Comparison of ENCODE assay signal across 27 cellular contexts in genomic region chr2:86617738-86618137, GRCh38. TPM values are rescaled to one million over a fixed set of nuclear protein-coding genes. Genes with fewer than 3 reads are reported as not detected.
A peak's percentile ranks its signal among the peaks of the same experiment; 100 is the strongest.
DNase-seq lines count a peak whose midpoint lies in the region; ATAC-seq, FAIRE-seq and TF ChIP-seq lines count a peak whose summit lies in the region.
"Had no signal": no experiment of that assay in that cellular context is flagged by ENCODE, and none has a peak within 500 bp of the region (broad histone marks: within the 10 kb centered on the region; RNA-seq: fewer than 3 reads in every experiment).

No MANE protein-coding gene starts in this region.

- H3K9ac ChIP-seq in GM12878 (ENCODE audit: control insufficient read depth, insufficient read depth, low read length): no peak overlapping the region
- H3K9ac ChIP-seq: GM23248 had no signal

- peaks cover 0 to 4% of the 10 kb centered on the region in 2 experiments; a peak in 1 of 4 replicates for H3K36me3 ChIP-seq in GM12878 (ENCODE audit: control insufficient read depth in 2 of 2, insufficient read depth in 2 of 2, low read length in 1 of 2)

- H4K20me1 ChIP-seq in GM12878 (ENCODE audit: control insufficient read depth, insufficient read depth): no peaks in the 10 kb centered on the region

- H3K4me1 ChIP-seq in GM12878 (ENCODE audit: control insufficient read depth, insufficient read depth, low read length): peaks cover 10% of the 10 kb centered on the region; the same call in 1 of the 2 replicates

- no peak for TF ChIP-seq RAD21 in GM12878 (IDR thresholded peaks at IDR 0.05; ENCODE audit: insufficient read depth, low read depth, low read length)

- intact Hi-C loops in activated CD4-positive, alpha-beta T cell treated with anti-CD3 and anti-CD28 coated beads, Interleukin-2, amount 10 ng/mL, durations not matched to agents 24 days and 14 days (cut with micrococcal nuclease): no loop called here
- intact Hi-C loops in GM12878 (cut with micrococcal nuclease; ENCODE audit: unreplicated experiment): no loop called here

- H3K27ac ChIP-seq in GM12878 (ENCODE audit: control insufficient read depth, insufficient read depth): no peak overlapping the region
- H3K27ac ChIP-seq: cardiac muscle cell, GM23248, spleen, tibial artery had no signal

- no peaks in the 10 kb centered on the region for H3K9me3 ChIP-seq in GM12878 (replicated peaks; ENCODE audit: control insufficient read depth, insufficient read depth, low read length)
- H3K9me3 ChIP-seq: spleen, tibial artery had no signal

- H3K4me3 Mint-ChIP-seq in activated CD4-positive, alpha-beta T cell treated with anti-CD3 and anti-CD28 coated beads, Interleukin-2, amount 10 ng/mL, durations not matched to agents 24 days and 14 days: no peak overlapping the region
- H3K4me3 Mint-ChIP-seq: activated naive CD4-positive, alpha-beta T cell treated with anti-CD3 and anti-CD28 coated beads, Interleukin-2, amount 50 U/mL, for 24 hours had no signal

- TF ChIP-seq CTCF in GM12878 (IDR thresholded peaks at IDR 0.05 in 2 of 3, conservative IDR thresholded peaks at IDR 0.05 in 1 of 3; ENCODE audit: control insufficient read depth in 2 of 3, extremely low read depth in 1 of 3, insufficient read depth in 1 of 3, low read depth in 3 of 3, low read length in 3 of 3): no peak

- H3K27ac Mint-ChIP-seq in activated CD4-positive, alpha-beta T cell treated with anti-CD3 and anti-CD28 coated beads, Interleukin-2, amount 10 ng/mL, durations not matched to agents 24 days and 14 days: no peak overlapping the region
- H3K27ac Mint-ChIP-seq: naive B cell had no signal

- peaks cover 37% of the 10 kb centered on the region for H3K79me2 ChIP-seq in GM12878 (ENCODE audit: control insufficient read depth, insufficient read depth, low read length)

- H3K36me3 Mint-ChIP-seq in activated CD4-positive, alpha-beta T cell treated with anti-CD3 and anti-CD28 coated beads, Interleukin-2, amount 10 ng/mL, durations not matched to agents 24 days and 14 days (ENCODE audit: low read depth): peaks cover 49% of the 10 kb centered on the region

- peak overlapping the region; percentile 28; the same call in 1 of the 2 replicates for H3K4me2 ChIP-seq in GM12878 (ENCODE audit: control insufficient read depth, insufficient read depth)

- CTCF ChIA-PET in GM12878 (lab: Yijun Ruan, JAX): no interaction called here

- SMC1A ChIA-PET in GM12878 (lab: Charles Lee; ENCODE audit: uncharacterized antibody, unreplicated experiment): no interaction called here

- H2AFZ ChIP-seq in GM12878 (ENCODE audit: control insufficient read depth, low read depth, low read length): no peak overlapping the region
- H2AFZ ChIP-seq: GM23248 had no signal

- ATAC-seq in GM21390 (IDR thresholded peaks at IDR 0.05; ENCODE audit: unreplicated experiment): peak; percentile 33
- ATAC-seq in HG02798 (IDR thresholded peaks at IDR 0.05; ENCODE audit: poor library complexity, unreplicated experiment): peak; percentile 62
- peak; percentile 52 for ATAC-seq in GM12878
- ATAC-seq: K562; stimulated activated naive CD8-positive, alpha-beta T cell treated with anti-CD3 and anti-CD28 coated beads, Interleukin-15, Interleukin-2, amounts not matched to agents 100 U/mL and 50 U/mL, for 24 hours had no signal

- in situ Hi-C loops in GM12878 (cut with MboI): no loop called here

- TF ChIP-seq POLR2A in GM12878 (IDR thresholded peaks at IDR 0.05; ENCODE audit: low read depth, low read length): no peak
- no peak for TF ChIP-seq POLR2A in GM12892 (IDR thresholded peaks at IDR 0.05; ENCODE audit: low read depth, low read length)

- H3K9me3 Mint-ChIP-seq in activated CD4-positive, alpha-beta T cell treated with anti-CD3 and anti-CD28 coated beads, Interleukin-2, amount 10 ng/mL, durations not matched to agents 24 days and 14 days: no peaks in the 10 kb centered on the region
- H3K9me3 Mint-ChIP-seq: activated naive CD4-positive, alpha-beta T cell treated with anti-CD3 and anti-CD28 coated beads, Interleukin-2, amount 50 U/mL, for 24 hours; CD8-positive, alpha-beta memory T cell; naive B cell had no signal

- no peaks in the 10 kb centered on the region for H3K27me3 ChIP-seq in GM12878 (replicated peaks in 1 of 2; ENCODE audit: control insufficient read depth in 2 of 2, insufficient read depth in 2 of 2, low read length in 1 of 2)
- H3K27me3 ChIP-seq: cardiac muscle cell, spleen, tibial artery had no signal

- peaks cover 27% of the 10 kb centered on the region for H3K4me1 Mint-ChIP-seq in activated CD4-positive, alpha-beta T cell treated with anti-CD3 and anti-CD28 coated beads, Interleukin-2, amount 10 ng/mL, durations not matched to agents 24 days and 14 days

- RAD21 ChIA-PET in GM12878 (lab: Charles Lee; ENCODE audit: unreplicated experiment): no interaction called here

- BruUV-seq in GM12878 (replicated peaks; lab: Mats Ljungman, UMichigan): no TSS peak

- no peak overlapping the region for H3K4me3 ChIP-seq in GM12878
- H3K4me3 ChIP-seq: cardiac muscle cell, GM23248, K562, spleen, tibial artery had no signal

- TF ChIP-seq EP300 in GM12878 (IDR thresholded peaks at IDR 0.05; ENCODE audit: borderline replicate concordance in 1 of 2, control insufficient read depth in 1 of 2, low read depth in 2 of 2, low read length in 2 of 2): no peak

- no peaks in the 10 kb centered on the region for H3K27me3 Mint-ChIP-seq in activated CD4-positive, alpha-beta T cell treated with anti-CD3 and anti-CD28 coated beads, Interleukin-2, amount 10 ng/mL, durations not matched to agents 24 days and 14 days
- H3K27me3 Mint-ChIP-seq: activated naive CD4-positive, alpha-beta T cell treated with anti-CD3 and anti-CD28 coated beads, Interleukin-2, amount 50 U/mL, for 24 hours; CD8-positive, alpha-beta memory T cell; naive B cell had no signal

- FAIRE-seq in GM12878 (lab: Jason Lieb, UNC) (no peak), GM12892 (lab: Jason Lieb, UNC) (no peak)
- FAIRE-seq: K562 had no signal

- DNase-seq in activated CD4-positive, alpha-beta T cell treated with anti-CD3 and anti-CD28 coated beads, Interleukin-2, amount 10 ng/mL, durations not matched to agents 24 days and 14 days: peak; percentile 39
- DNase-seq in activated CD4-positive, alpha-beta T cell treated with anti-CD3 and anti-CD28 coated beads for 4 hours: no peak
- DNase-seq in GM12878 (ENCODE audit: low read depth, low spot score) (no peak), GM12892 (ENCODE audit: insufficient read length) (no peak), T1000 (lab: John Stamatoyannopoulos, UW) (no peak), SW 1271 (lab: John Stamatoyannopoulos, UW) (no peak)
- DNase-seq: 8988T; activated T-cell treated with anti-CD3 and anti-CD28 coated beads, Interleukin-2, amount 50 U/mL, for 48 hours; AML-193; anterior cingulate cortex; CD8-positive, alpha-beta memory T cell; dermis blood vessel endothelial cell; DMS79; GM23248; MV-4-11; naive B cell; NCI-H2171 treated with DMSO at 0.1 percent for 48 hours; occipital lobe; spleen; stimulated activated CD4-positive, alpha-beta T cell treated with anti-CD3 and anti-CD28 coated beads, Interleukin-4, amount 100 ng/mL, for 24 hours; stimulated activated naive CD8-positive, alpha-beta T cell treated with anti-CD3 and anti-CD28 coated beads, Interleukin-15, Interleukin-2, amounts not matched to agents 100 U/mL and 50 U/mL, for 24 hours; tibial artery had no signal

- POLR2A ChIA-PET in GM12878 (lab: Charles Lee): interaction anchor here (1.3 to 1.4 kb wide), 2 partner anchors 54 to 177 kb away, joined by 3 to 4 read pairs; partner anchors contain the start of genes CHMP3 and KDM3A

TF ChIP-seq in GM12878, 131 proteins besides CTCF, POLR2A, EP300 and RAD21 (continues in another document):
- peak; percentile 34; the same call in 1 of the 2 replicates for TF ChIP-seq RUNX3 (IDR thresholded peaks at IDR 0.05; ENCODE audit: low read length)

RNA-seq across cellular contexts. Expression of gene RNF103, which starts 5.9 kb away (rescaled TPM):
- 11.7 and 12.1 TPM in 2 replicates for total RNA-seq in activated CD4-positive, alpha-beta T cell treated with anti-CD3 and anti-CD28 coated beads, Interleukin-2, amount 10 ng/mL, durations not matched to agents 24 days and 14 days
- 56.9 and 57.0 TPM in 2 replicates for total RNA-seq in GM12878 (2013; cell fraction: nucleolus; rRNA removed)
- total RNA-seq in GM12878 (2014; rRNA removed): 8.0 and 11.7 TPM in 2 replicates
- 9.2 and 10.3 TPM in 2 replicates for total RNA-seq in GM12878 (2014; rRNA removed; fragmentation: Illumina TruSeq; extraction: Trizol)
- 10.6 and 11.0 TPM in 2 replicates for total RNA-seq in GM12878 (2021)
- polyA plus RNA-seq in GM12878 (2011; ENCODE audit: low read depth): 8.8 TPM
- 8.0 and 12.4 TPM in 2 replicates for polyA plus RNA-seq in GM12878 (2011; rRNA removed)
- 2.6 and 3.6 TPM in 2 replicates for polyA plus RNA-seq in GM12878 (2011; cell fraction: cytosol; rRNA removed)
- 9.2 and 9.3 TPM in 2 replicates for polyA plus RNA-seq in GM12878 (2011; cell fraction: nucleus; rRNA removed)
- 11.7 and 14.8 TPM in 2 replicates for polyA plus RNA-seq in GM12878 (2012)
- 10.3 and 14.0 TPM in 2 replicates for polyA plus RNA-seq in GM12878 (2014; fragmentation: Illumina TruSeq; extraction: Trizol)
- polyA plus RNA-seq in GM12878 (2014; fragmentation: Nextera tagmentation; extraction: Ambion mirVana): 1 to 10 TPM; 2.4 to 2.5 TPM
- polyA plus RNA-seq in GM12878 (2014; rRNA removed): 6.9 and 8.9 TPM in 2 replicates
- 1 to 10 TPM; 5.2 to 5.3 TPM for polyA plus RNA-seq in GM12878 (2016; fragmentation: Nextera tagmentation; extraction: Ambion mirVana)
- polyA minus RNA-seq in GM12878 (2011; rRNA and poly(A)+ RNA removed): 7.1 and 8.0 TPM in 2 replicates
- polyA minus RNA-seq in GM12878 (2011; cell fraction: cytosol; rRNA and poly(A)+ RNA removed): 3.1 and 3.9 TPM in 2 replicates
- polyA minus RNA-seq in GM12878 (2011; cell fraction: nucleus; rRNA and poly(A)+ RNA removed): 16.2 and 22.9 TPM in 2 replicates
- polyA plus RNA-seq in GM12892 (2012; ENCODE audit: missing spikeins): 10.2 TPM

RNA-seq across cellular contexts. Expression of gene CHMP3, which starts 54.5 kb away (rescaled TPM):
- 28.3 and 29.0 TPM in 2 replicates for total RNA-seq in activated CD4-positive, alpha-beta T cell treated with anti-CD3 and anti-CD28 coated beads, Interleukin-2, amount 10 ng/mL, durations not matched to agents 24 days and 14 days
- total RNA-seq in GM12878 (2013; cell fraction: nucleolus; rRNA removed): 20.3 and 20.8 TPM in 2 replicates
- total RNA-seq in GM12878 (2014; rRNA removed): 22.5 and 31.3 TPM in 2 replicates
- total RNA-seq in GM12878 (2014; rRNA removed; fragmentation: Illumina TruSeq; extraction: Trizol): 36.7 and 39.9 TPM in 2 replicates
- total RNA-seq in GM12878 (2021): 31.2 and 32.5 TPM in 2 replicates
- polyA plus RNA-seq in GM12878 (2011; ENCODE audit: low read depth): 21.8 TPM
- polyA plus RNA-seq in GM12878 (2011; rRNA removed): 41.2 and 52.0 TPM in 2 replicates
- polyA plus RNA-seq in GM12878 (2011; cell fraction: cytosol; rRNA removed): 17.3 and 17.7 TPM in 2 replicates
- polyA plus RNA-seq in GM12878 (2011; cell fraction: nucleus; rRNA removed): 11.1 and 11.4 TPM in 2 replicates
- polyA plus RNA-seq in GM12878 (2012): 29.2 and 31.9 TPM in 2 replicates
- polyA plus RNA-seq in GM12878 (2014; fragmentation: Illumina TruSeq; extraction: Trizol): 56.8 and 62.2 TPM in 2 replicates
- 10 to 100 TPM; 24.1 to 27.6 TPM for polyA plus RNA-seq in GM12878 (2014; fragmentation: Nextera tagmentation; extraction: Ambion mirVana)
- polyA plus RNA-seq in GM12878 (2014; rRNA removed): 22.9 and 26.0 TPM in 2 replicates
- 10 to 100 TPM; 32.5 to 35.8 TPM for polyA plus RNA-seq in GM12878 (2016; fragmentation: Nextera tagmentation; extraction: Ambion mirVana)
- polyA minus RNA-seq in GM12878 (2011; rRNA and poly(A)+ RNA removed): 19.2 and 22.6 TPM in 2 replicates
- 4.5 and 6.5 TPM in 2 replicates for polyA minus RNA-seq in GM12878 (2011; cell fraction: cytosol; rRNA and poly(A)+ RNA removed)
- 8.3 and 12.3 TPM in 2 replicates for polyA minus RNA-seq in GM12878 (2011; cell fraction: nucleus; rRNA and poly(A)+ RNA removed)
- 28.7 TPM for polyA plus RNA-seq in GM12892 (2012; ENCODE audit: missing spikeins)
